Comparison of ENCODE assay signal across 23 cellular contexts in genomic region chr5:8845316-8845715, GRCh38.
DNase-seq lines count a peak whose midpoint lies in the region; ATAC-seq and TF ChIP-seq lines count a peak whose summit lies in the region.
"Had no signal": no experiment of that assay in that cellular context is flagged by ENCODE, and none has a peak within 500 bp of the region (broad histone marks: within the 10 kb centered on the region; RNA-seq: fewer than 3 reads in every experiment).

No MANE protein-coding gene starts in this region.

- H3K27me3 ChIP-seq in SK-N-SH (ENCODE audit: insufficient read depth), result no peaks in the 10 kb centered on the region
- H3K27me3 ChIP-seq: gastroesophageal sphincter, neutrophil had no signal

- no peaks in the 10 kb centered on the region for H3K27me3 Mint-ChIP-seq in chondrocyte (ENCODE audit: low read depth)
- H3K27me3 Mint-ChIP-seq: T-cell had no signal

- POLR2A ChIA-PET in SK-N-SH (lab: Yijun Ruan, JAX), result no interaction called here

- no peak overlapping the region for H3K27ac Mint-ChIP-seq in chondrocyte (ENCODE audit: unreplicated experiment)
- H3K27ac Mint-ChIP-seq: activated T-cell treated with anti-CD3 and anti-CD28 coated beads, Interleukin-2, amount 50 U/mL, for 72 hours; T-cell; type B pancreatic cell had no signal

- ATAC-seq in HG03469 (IDR thresholded peaks at IDR 0.05; ENCODE audit: unreplicated experiment), result no peak
- ATAC-seq: activated T-cell treated with anti-CD3 and anti-CD28 coated beads, Interleukin-2, amount 50 U/mL, for 72 hours; gastroesophageal sphincter; Right ventricle myocardium inferior; T-cell had no signal

- no peaks in the 10 kb centered on the region for H3K36me3 Mint-ChIP-seq in chondrocyte (ENCODE audit: low read depth)
- H3K36me3 Mint-ChIP-seq: T-cell, type B pancreatic cell had no signal

- H3K4me1 ChIP-seq in SK-N-SH (ENCODE audit: control insufficient read depth in 1 of 2, insufficient read depth in 2 of 2, low read depth in 1 of 2, low read length in 1 of 2), result peaks cover 0 to 11% of the 10 kb centered on the region in 2 experiments; a peak in 2 of 4 replicates
- H3K4me1 ChIP-seq: gastroesophageal sphincter had no signal

- no peaks in the 10 kb centered on the region for H3K9me3 Mint-ChIP-seq in chondrocyte (ENCODE audit: low read depth)
- H3K9me3 Mint-ChIP-seq: type B pancreatic cell had no signal

- no peak for TF ChIP-seq EP300 in SK-N-SH (IDR thresholded peaks at IDR 0.05; ENCODE audit: borderline replicate concordance in 1 of 2, low read depth in 1 of 2, low read length in 1 of 2)

- CTCF ChIA-PET in SK-N-SH (lab: Yijun Ruan, JAX), result interaction anchor here (0.6 kb wide), 1 partner anchor 10 kb away, joined by 4 read pairs; no protein-coding TSS in a partner anchor

- no peak for TF ChIP-seq RAD21 in SK-N-SH (IDR thresholded peaks at IDR 0.05; ENCODE audit: low read length)

- H3K79me2 ChIP-seq in SK-N-SH (ENCODE audit: insufficient read depth), result no peaks in the 10 kb centered on the region

- peaks cover 47% of the 10 kb centered on the region for H3K4me1 Mint-ChIP-seq in chondrocyte (ENCODE audit: low read depth)
- H3K4me1 Mint-ChIP-seq: T-cell had no signal

- H3K9me3 ChIP-seq in SK-N-SH, result no peaks in the 10 kb centered on the region
- H3K9me3 ChIP-seq: neutrophil had no signal

- TF ChIP-seq CTCF in SK-N-SH (IDR thresholded peaks at IDR 0.05) (no peak), foreskin fibroblast (IDR thresholded peaks at IDR 0.05; ENCODE audit: low read depth, low read length) (no peak), chondrocyte (IDR thresholded peaks at IDR 0.05) (no peak)

- H4K20me1 ChIP-seq in SK-N-SH (ENCODE audit: insufficient read depth), result no peaks in the 10 kb centered on the region

- no peak overlapping the region for H3K4me3 ChIP-seq in SK-N-SH (ENCODE audit: low read depth in 2 of 2, low read length in 1 of 2)
- H3K4me3 ChIP-seq in foreskin fibroblast (ENCODE audit: low read depth in 1 of 2, low read length in 2 of 2), result no peak overlapping the region
- H3K4me3 ChIP-seq: gastroesophageal sphincter, lung had no signal

- H2AFZ ChIP-seq in SK-N-SH (ENCODE audit: low read depth), result peak overlapping the region; percentile 43; the same call in 1 of the 2 replicates

- H3K36me3 ChIP-seq in SK-N-SH (replicated peaks in 1 of 2; ENCODE audit: control insufficient read depth in 1 of 2, insufficient read depth in 2 of 2, low read length in 1 of 2), result no peaks in the 10 kb centered on the region
- H3K36me3 ChIP-seq: gastroesophageal sphincter, neutrophil had no signal

- H3K9ac ChIP-seq in SK-N-SH, result no peak overlapping the region

- 65% methylated on average over 4 of the region's 4 CpGs for WGBS in SK-N-SH (ENCODE audit: low lambda C conversion rate)

- H3F3A ChIP-seq in SK-N-SH (replicated peaks; ENCODE audit: insufficient read depth), result peaks cover 25% of the 10 kb centered on the region

- peak overlapping the region in 1 of 2 experiments; percentile 50; a peak in 1 of 4 replicates for H3K27ac ChIP-seq in SK-N-SH (ENCODE audit: low read depth in 2 of 2, low read length in 1 of 2)
- H3K27ac ChIP-seq: neutrophil had no signal

- no peaks in the 10 kb centered on the region for H3K9me2 ChIP-seq in SK-N-SH

- H3K4me2 ChIP-seq in SK-N-SH, result peak overlapping the region; percentile 44; the same call in 1 of the 2 replicates

- DNase-seq in A172 (ENCODE audit: low spot score) (peak; percentile 21), HCEC 1CT (peak; percentile 74), SK-N-SH (no peak), foreskin fibroblast (peak; percentile 86 to 90), chondrocyte (ENCODE audit: low spot score) (no peak), T-helper 9 cell (no peak), NCI-H1930 (lab: John Stamatoyannopoulos, UW) (no peak)
- DNase-seq: activated naive CD4-positive, alpha-beta T cell treated with anti-CD3 and anti-CD28 coated beads, Interleukin-2, amount 50 U/mL, for 16 hours; activated T-cell treated with anti-CD3 and anti-CD28 coated beads, Interleukin-2, amount 50 U/mL, for 72 hours; anterior cingulate cortex; C1 segment of cervical spinal cord; MM.1S; NCI-H146; NCI-H2171 treated with DMSO at 0.1 percent for 48 hours; NCI-H524 treated with DMSO at 0.1 percent for 48 hours; stimulated activated CD4-positive, alpha-beta T cell treated with anti-CD3 and anti-CD28 coated beads, Interleukin-12 subunit alpha, Interleukin-12 subunit beta, amount 100 ng/mL, for 4 hours; T-cell had no signal

- no peak overlapping the region for H3K4me3 Mint-ChIP-seq in chondrocyte (ENCODE audit: unreplicated experiment)
- H3K4me3 Mint-ChIP-seq: activated T-cell treated with anti-CD3 and anti-CD28 coated beads, Interleukin-2, amount 50 U/mL, for 72 hours; T-cell; type B pancreatic cell had no signal

TF ChIP-seq in SK-N-SH, 30 proteins besides CTCF, POLR2A, EP300 and RAD21:
- no peak for TF ChIP-seq ELF1 (IDR thresholded peaks at IDR 0.05)
- no peak for TF ChIP-seq CHD2 (IDR thresholded peaks at IDR 0.05; ENCODE audit: low read length, partially characterized antibody)
- no peak for TF ChIP-seq SIN3A (IDR thresholded peaks at IDR 0.05; ENCODE audit: borderline replicate concordance, low read depth, low read length)
- no peak for TF ChIP-seq NFIC (IDR thresholded peaks at IDR 0.05; ENCODE audit: borderline replicate concordance)
- no peak for TF ChIP-seq PBX3 (IDR thresholded peaks at IDR 0.05)
- no peak for TF ChIP-seq TEAD4 (IDR thresholded peaks at IDR 0.05; ENCODE audit: borderline replicate concordance, insufficient read depth)
- no peak for TF ChIP-seq RFX5 (IDR thresholded peaks at IDR 0.05; ENCODE audit: low read length)
- no peak for TF ChIP-seq FOSL2 (IDR thresholded peaks at IDR 0.05; ENCODE audit: borderline replicate concordance, low read depth)
- TF ChIP-seq NRF1 (IDR thresholded peaks at IDR 0.05; ENCODE audit: low read depth, low read length), result no peak

Comparison
In these comparisons a context has a peak if more than half of its experiments do, and no peak if none do; other contexts are left out.
1. DNase-seq: peak in A172 (single experiment), HCEC 1CT (single experiment) and foreskin fibroblast (2 of 2); none in SK-N-SH (single experiment), chondrocyte (single experiment), T-helper 9 cell (single experiment) and NCI-H1930 (0 of 2).